Comparison of ENCODE assay signal across 8 cellular contexts in genomic region chr11:121464352-121464946, GRCh38. TPM values are rescaled to one million over a fixed set of nuclear protein-coding genes. Genes with fewer than 3 reads are reported as not detected.
DNase-seq lines count a peak whose midpoint lies in the region; ATAC-seq and TF ChIP-seq lines count a peak whose summit lies in the region.

No MANE protein-coding gene starts in this region.

- H3K4me3 ChIP-seq in choroid plexus epithelial cell (ENCODE audit: low read depth, low read length) (no peak overlapping the region), mesodermal cell (ENCODE audit: extremely low read depth, insufficient read depth, low read length, poor library complexity, severe bottlenecking) (no peak overlapping the region), H7 (ENCODE audit: insufficient read depth, low read depth, low read length) (no peak overlapping the region)

- intact Hi-C loops in CD14-positive monocyte (cut with micrococcal nuclease): loop anchor here in 1 of 2 donors (2.0 kb wide), 1 partner anchor 16 kb away; no protein-coding TSS in a partner anchor
- intact Hi-C loops in activated CD4-positive, alpha-beta T cell treated with anti-CD3 and anti-CD28 coated beads, Interleukin-2, amount 10 ng/mL, durations not matched to agents 24 days and 14 days (cut with micrococcal nuclease): loop anchor here (1.0 to 5.0 kb wide), 4 partner anchors 11 to 142 kb away; no protein-coding TSS in a partner anchor

- peak overlapping the region; percentile 60 to 71 for H3K4me3 Mint-ChIP-seq in CD14-positive monocyte
- peak overlapping the region; percentile 70 for H3K4me3 Mint-ChIP-seq in activated CD4-positive, alpha-beta T cell treated with anti-CD3 and anti-CD28 coated beads, Interleukin-2, amount 10 ng/mL, durations not matched to agents 24 days and 14 days
- no peak overlapping the region for H3K4me3 Mint-ChIP-seq in stimulated activated memory B cell treated with anti-CD40 and anti-IgM and Interleukin-4, amounts not matched to agents 10 μg/mL and 1 μg/mL and 100 μg/mL, for 72 hours

- TF ChIP-seq CTCF in CD14-positive monocyte (IDR thresholded peaks at IDR 0.05) (no peak), choroid plexus epithelial cell (conservative IDR thresholded peaks at IDR 0.05; ENCODE audit: low read depth, low read length) (no peak)

- H3K27ac ChIP-seq in mesodermal cell (ENCODE audit: low read depth, low read length, severe bottlenecking): peak overlapping the region; percentile 85

- peaks cover 92% of the 10 kb centered on the region for H3K4me1 Mint-ChIP-seq in CD14-positive monocyte
- peaks cover 94% of the 10 kb centered on the region for H3K4me1 Mint-ChIP-seq in activated CD4-positive, alpha-beta T cell treated with anti-CD3 and anti-CD28 coated beads, Interleukin-2, amount 10 ng/mL, durations not matched to agents 24 days and 14 days
- H3K4me1 Mint-ChIP-seq in stimulated activated memory B cell treated with anti-CD40 and anti-IgM and Interleukin-4, amounts not matched to agents 10 μg/mL and 1 μg/mL and 100 μg/mL, for 72 hours: peaks cover 84% of the 10 kb centered on the region

- peak; percentile 28 for ATAC-seq in GM21515 (IDR thresholded peaks at IDR 0.05; ENCODE audit: unreplicated experiment)
- peak; percentile 46 for ATAC-seq in stimulated activated memory B cell treated with anti-CD40 and anti-IgM and Interleukin-4, amounts not matched to agents 10 μg/mL and 1 μg/mL and 100 μg/mL, for 72 hours

- H3K9me3 Mint-ChIP-seq in CD14-positive monocyte: no peaks in the 10 kb centered on the region
- peaks cover under 1% of the 10 kb centered on the region for H3K9me3 Mint-ChIP-seq in activated CD4-positive, alpha-beta T cell treated with anti-CD3 and anti-CD28 coated beads, Interleukin-2, amount 10 ng/mL, durations not matched to agents 24 days and 14 days
- no peaks in the 10 kb centered on the region for H3K9me3 Mint-ChIP-seq in stimulated activated memory B cell treated with anti-CD40 and anti-IgM and Interleukin-4, amounts not matched to agents 10 μg/mL and 1 μg/mL and 100 μg/mL, for 72 hours

- no peaks in the 10 kb centered on the region for H3K36me3 ChIP-seq in mesodermal cell (ENCODE audit: control insufficient read depth, insufficient read depth, low read length)
- no peaks in the 10 kb centered on the region for H3K36me3 ChIP-seq in H7 (replicated peaks; ENCODE audit: control insufficient read depth, insufficient read depth, low read length)

- no peaks in the 10 kb centered on the region for H3K27me3 ChIP-seq in H7 (ENCODE audit: control insufficient read depth, insufficient read depth, low read length)

- DNase-seq in CD14-positive monocyte (ENCODE audit: low spot score): peak; percentile 78
- peak; percentile 85 for DNase-seq in Kasumi-1 (lab: John Stamatoyannopoulos, UW)
- DNase-seq in activated CD4-positive, alpha-beta T cell treated with anti-CD3 and anti-CD28 coated beads, Interleukin-2, amount 10 ng/mL, durations not matched to agents 24 days and 14 days: peak; percentile 91
- peak; percentile 93 for DNase-seq in choroid plexus epithelial cell (ENCODE audit: low read depth)
- DNase-seq in H7: no peak

- H3K4me1 ChIP-seq in mesodermal cell (ENCODE audit: control insufficient read depth, insufficient read depth, low read length, poor library complexity, severe bottlenecking): peaks cover 51% of the 10 kb centered on the region

- peak overlapping the region; percentile 65 to 93 (median 79) for H3K27ac Mint-ChIP-seq in CD14-positive monocyte
- peak overlapping the region; percentile 99 for H3K27ac Mint-ChIP-seq in activated CD4-positive, alpha-beta T cell treated with anti-CD3 and anti-CD28 coated beads, Interleukin-2, amount 10 ng/mL, durations not matched to agents 24 days and 14 days
- H3K27ac Mint-ChIP-seq in stimulated activated memory B cell treated with anti-CD40 and anti-IgM and Interleukin-4, amounts not matched to agents 10 μg/mL and 1 μg/mL and 100 μg/mL, for 72 hours: peak overlapping the region; percentile 73

- no peaks in the 10 kb centered on the region for H3K27me3 Mint-ChIP-seq in CD14-positive monocyte (ENCODE audit: low read depth in 3 of 3)
- H3K27me3 Mint-ChIP-seq in activated CD4-positive, alpha-beta T cell treated with anti-CD3 and anti-CD28 coated beads, Interleukin-2, amount 10 ng/mL, durations not matched to agents 24 days and 14 days: no peaks in the 10 kb centered on the region
- H3K27me3 Mint-ChIP-seq in stimulated activated memory B cell treated with anti-CD40 and anti-IgM and Interleukin-4, amounts not matched to agents 10 μg/mL and 1 μg/mL and 100 μg/mL, for 72 hours: no peaks in the 10 kb centered on the region

- H3K36me3 Mint-ChIP-seq in CD14-positive monocyte: peaks cover 22 to 27% of the 10 kb centered on the region in 2 donors
- H3K36me3 Mint-ChIP-seq in activated CD4-positive, alpha-beta T cell treated with anti-CD3 and anti-CD28 coated beads, Interleukin-2, amount 10 ng/mL, durations not matched to agents 24 days and 14 days (ENCODE audit: low read depth): peaks cover 15% of the 10 kb centered on the region
- H3K36me3 Mint-ChIP-seq in stimulated activated memory B cell treated with anti-CD40 and anti-IgM and Interleukin-4, amounts not matched to agents 10 μg/mL and 1 μg/mL and 100 μg/mL, for 72 hours: peaks cover 3% of the 10 kb centered on the region

- H3K9me3 ChIP-seq in mesodermal cell (ENCODE audit: control insufficient read depth, low read length): no peaks in the 10 kb centered on the region

- WGBS in mesodermal cell (ENCODE audit: insufficient coverage in 2 of 2), 2 experiments: 58 to 66% methylated on average over 3 to 10 of the region's 11 CpGs

RNA-seq across cellular contexts. Expression of gene SORL1, which starts 12.3 kb away (rescaled TPM):
- polyA plus RNA-seq in CD14-positive monocyte: 10 to 100 TPM; 52.5 to 59.4 TPM
- 28.4 and 30.3 TPM in 2 replicates for total RNA-seq in activated CD4-positive, alpha-beta T cell treated with anti-CD3 and anti-CD28 coated beads, Interleukin-2, amount 10 ng/mL, durations not matched to agents 24 days and 14 days
- polyA plus RNA-seq in mesodermal cell (2013, experiment 1 of 2): 15.3 TPM
- polyA plus RNA-seq in mesodermal cell (2013, experiment 2 of 2): 15.5 TPM
- total RNA-seq in H7 (2014; rRNA removed; shearing (Covaris generic)): 13.3 and 20.3 TPM in 2 replicates
